Comparison of ENCODE assay signal across 11 cellular contexts in the genomic region with DNA sequence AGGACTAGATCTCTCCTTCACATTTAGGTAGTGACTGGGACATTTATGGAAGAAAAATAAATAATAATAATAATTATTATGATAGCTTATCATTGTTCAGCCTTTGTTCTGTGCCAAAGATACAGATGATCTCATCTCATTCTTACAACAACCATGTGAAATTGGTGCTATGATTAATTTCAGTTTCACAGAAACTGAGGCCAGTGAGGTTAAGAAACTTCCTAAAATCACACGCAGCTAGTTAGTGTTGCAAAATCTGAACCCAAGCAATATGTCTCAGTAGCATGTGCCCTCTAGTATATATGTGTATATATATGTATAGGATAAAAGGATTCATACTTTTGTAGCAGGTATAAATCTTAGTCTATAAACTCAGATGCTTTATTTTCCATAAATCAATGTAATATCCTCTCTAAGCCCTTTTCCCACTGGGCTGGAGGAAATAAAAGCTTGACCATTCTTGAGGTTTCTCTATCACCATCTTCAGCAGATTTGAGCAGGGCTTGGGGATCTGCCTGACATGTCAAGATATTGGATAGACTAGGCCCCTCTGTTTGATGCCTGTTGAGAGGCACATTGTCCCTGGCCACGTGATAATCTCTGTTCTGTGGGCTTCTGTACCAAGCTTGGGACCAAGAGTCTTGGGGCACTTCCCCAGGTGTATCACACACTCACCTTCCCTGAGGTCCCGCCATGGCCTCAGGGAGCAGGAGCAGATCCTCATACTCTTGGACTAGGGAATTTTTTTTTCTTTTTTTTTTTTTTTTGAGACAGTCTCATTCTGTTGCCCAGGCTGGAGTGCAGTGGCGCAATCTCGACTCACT.
DNase-seq lines count a peak whose midpoint lies in the region; ATAC-seq and TF ChIP-seq lines count a peak whose summit lies in the region.
"Had no signal": no experiment of that assay in that cellular context is flagged by ENCODE, and none has a peak within 500 bp of the region (broad histone marks: within the 10 kb centered on the region; RNA-seq: fewer than 3 reads in every experiment).

No MANE protein-coding gene starts in this region.

- TF ChIP-seq CTCF in omental fat pad (IDR thresholded peaks at IDR 0.05) = no peak

- peak; percentile 65 for ATAC-seq in GM19324 (IDR thresholded peaks at IDR 0.05; ENCODE audit: low FRiP score, unreplicated experiment)
- peak; percentile 76 for ATAC-seq in HG02763 (IDR thresholded peaks at IDR 0.05; ENCODE audit: unreplicated experiment)
- peak; percentile 14 for ATAC-seq in omental fat pad (ENCODE audit: low FRiP score)

- DNase-seq in NOMO-1 treated with dmso at 0.1 percent for 144 hours (lab: John Stamatoyannopoulos, UW; ENCODE audit: unreplicated experiment) = peak; percentile 57
- DNase-seq in omental fat pad (ENCODE audit: low spot score) = no peak
- DNase-seq in DMS153 (lab: John Stamatoyannopoulos, UW) = no peak
- DNase-seq in NCI-H446 treated with DMSO at 0.1 percent for 48 hours (lab: John Stamatoyannopoulos, UW) = no peak
- no peak for DNase-seq in NCI-H1048 (lab: John Stamatoyannopoulos, UW)
- no peak for DNase-seq in DMS53 (lab: John Stamatoyannopoulos, UW)
- DNase-seq: activated B cell treated with CpG ODN at 0.5 μM for 24 hours, NCI-H1105 treated with DMSO at 0.1 percent for 48 hours, nephron progenitor cell had no signal

Comparison
In these comparisons a context has a peak if more than half of its experiments do, and no peak if none do; other contexts are left out.
1. ATAC-seq: peak in every context shown above with its lines; median percentile 76 in HG02763; 65 in GM19324; 14 in omental fat pad.